In the genomic region with DNA sequence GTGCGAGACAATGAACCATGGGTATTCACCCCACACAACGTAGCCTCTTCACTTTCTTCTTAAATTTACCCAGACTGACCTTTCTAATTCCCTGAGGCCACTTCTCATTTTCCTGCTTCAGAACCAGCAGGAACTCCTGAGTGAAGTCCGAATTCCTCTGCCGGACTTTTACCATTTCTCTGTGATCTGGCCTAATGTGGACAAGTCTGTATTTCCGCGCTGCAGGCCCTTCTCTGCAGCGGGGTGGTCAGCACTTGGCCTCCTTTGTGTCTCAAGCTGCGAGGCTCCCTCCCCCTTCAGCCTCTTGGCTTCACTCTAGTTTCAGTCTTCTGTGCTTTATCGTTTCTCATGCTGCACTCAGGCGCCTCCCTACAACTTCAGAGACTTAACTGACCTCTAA, we compare ENCODE assay signal across 17 cellular contexts. TPM values are rescaled to one million over a fixed set of nuclear protein-coding genes. Genes with fewer than 3 reads are reported as not detected.
DNase-seq lines count a peak whose midpoint lies in the region; ATAC-seq and TF ChIP-seq lines count a peak whose summit lies in the region.
"Had no signal": no experiment of that assay in that cellular context is flagged by ENCODE, and none has a peak within 500 bp of the region (broad histone marks: within the 10 kb centered on the region; RNA-seq: fewer than 3 reads in every experiment).

No MANE protein-coding gene starts in this region.

- no peak overlapping the region for H3K4me3 ChIP-seq in Peyer's patch
- H3K4me3 ChIP-seq: upper lobe of right lung had no signal

- H3K9me3 Mint-ChIP-seq in IgD-negative memory B cell (peaks cover 0 to 2% (median 1%) of the 10 kb centered on the region in 3 donors), brain (peaks cover 3 to 9% (median 8%) of the 10 kb centered on the region in 5 experiments), mesothelial cell of epicardium (peaks cover 10% of the 10 kb centered on the region)
- H3K9me3 Mint-ChIP-seq: activated naive CD4-positive, alpha-beta T cell treated with anti-CD3 and anti-CD28 coated beads, Interleukin-2, amount 50 U/mL, for 72 hours; natural killer cell treated with Interleukin-12 subunit alpha and Interleukin-12 subunit beta and Interleukin-15 and Interleukin-18, amount 100 ng/mL, for 72 hours had no signal

- no peaks in the 10 kb centered on the region for H3K27me3 ChIP-seq in Peyer's patch
- H3K27me3 ChIP-seq: upper lobe of right lung had no signal

- ATAC-seq in GM18868 (IDR thresholded peaks at IDR 0.05; ENCODE audit: unreplicated experiment): no peak
- ATAC-seq: activated naive CD4-positive, alpha-beta T cell treated with anti-CD3 and anti-CD28 coated beads, Interleukin-2, amount 50 U/mL, for 72 hours; HCT116; natural killer cell treated with Interleukin-12 subunit alpha and Interleukin-12 subunit beta and Interleukin-15 and Interleukin-18, amount 100 ng/mL, for 72 hours; upper lobe of right lung had no signal

- H3K27me3 Mint-ChIP-seq in IgD-negative memory B cell (no peaks in the 10 kb centered on the region), brain (peaks cover 5% of the 10 kb centered on the region), mesothelial cell of epicardium (ENCODE audit: low read depth) (no peaks in the 10 kb centered on the region)

- peak overlapping the region; percentile 15 to 89 (median 65) for H3K27ac Mint-ChIP-seq in IgD-negative memory B cell
- H3K27ac Mint-ChIP-seq in brain: peak overlapping the region; percentile 36 to 95 (median 81)
- peak overlapping the region; percentile 75 for H3K27ac Mint-ChIP-seq in mesothelial cell of epicardium
- H3K27ac Mint-ChIP-seq: natural killer cell treated with Interleukin-12 subunit alpha and Interleukin-12 subunit beta and Interleukin-15 and Interleukin-18, amount 100 ng/mL, for 72 hours; T-helper 2 cell treated with Interferon-gamma antibody and Interleukin-4, amounts not matched to agents 5 μg/mL and 100 μg/mL, for 36 hours had no signal

- H3K36me3 ChIP-seq in Peyer's patch: no peaks in the 10 kb centered on the region
- H3K36me3 ChIP-seq: upper lobe of right lung had no signal

- TF ChIP-seq POLR2A in Peyer's patch (IDR thresholded peaks at IDR 0.05): no peak

- peak overlapping the region in 3 of 4 donors; percentile 2 to 82 (median 73) for H3K4me3 Mint-ChIP-seq in IgD-negative memory B cell
- H3K4me3 Mint-ChIP-seq in brain: peak overlapping the region; percentile 6 to 45 (median 17)
- H3K4me3 Mint-ChIP-seq in mesothelial cell of epicardium: no peak overlapping the region
- H3K4me3 Mint-ChIP-seq: natural killer cell treated with Interleukin-12 subunit alpha and Interleukin-12 subunit beta and Interleukin-15 and Interleukin-18, amount 100 ng/mL, for 72 hours; T-helper 2 cell treated with Interferon-gamma antibody and Interleukin-4, amounts not matched to agents 5 μg/mL and 100 μg/mL, for 36 hours had no signal

- H3K36me3 Mint-ChIP-seq in IgD-negative memory B cell (peaks cover 13% of the 10 kb centered on the region), brain (peaks cover 3% of the 10 kb centered on the region), mesothelial cell of epicardium (peaks cover 6% of the 10 kb centered on the region)
- H3K36me3 Mint-ChIP-seq: natural killer cell treated with Interleukin-12 subunit alpha and Interleukin-12 subunit beta and Interleukin-15 and Interleukin-18, amount 100 ng/mL, for 72 hours had no signal

- DNase-seq in EH (ENCODE audit: low read depth) (peak; percentile 22), mesothelial cell of epicardium (ENCODE audit: low spot score in 2 of 2, unreplicated experiment in 2 of 2) (no peak), Peyer's patch (no peak), HuH-7 (ENCODE audit: low spot score) (no peak), NCI-H774 (lab: John Stamatoyannopoulos, UW) (no peak)
- DNase-seq: cortex of kidney, DMS153, kidney, NCI-H1930, upper lobe of right lung had no signal

- H3K4me1 Mint-ChIP-seq in IgD-negative memory B cell (peaks cover 20 to 24% (median 21%) of the 10 kb centered on the region in 3 donors), brain (peaks cover 27% of the 10 kb centered on the region), mesothelial cell of epicardium (peaks cover 11% of the 10 kb centered on the region)

- H3K9me3 ChIP-seq in Peyer's patch: no peaks in the 10 kb centered on the region
- H3K9me3 ChIP-seq: upper lobe of right lung had no signal

- TF ChIP-seq CTCF in brain (conservative IDR thresholded peaks at IDR 0.05): no peak
- TF ChIP-seq CTCF in mesothelial cell of epicardium (IDR thresholded peaks at IDR 0.05; ENCODE audit: unreplicated experiment): no peak
- no peak for TF ChIP-seq CTCF in Peyer's patch (IDR thresholded peaks at IDR 0.05)

- H3K27ac ChIP-seq in Peyer's patch: no peak overlapping the region
- H3K27ac ChIP-seq: upper lobe of right lung had no signal

- H3K4me1 ChIP-seq in Peyer's patch: no peaks in the 10 kb centered on the region
- H3K4me1 ChIP-seq: upper lobe of right lung had no signal

RNA-seq across cellular contexts. Expression of gene CTBS, which starts 9.4 kb away (rescaled TPM):
- polyA plus RNA-seq in IgD-negative memory B cell (28.6 TPM), brain (ENCODE audit: insufficient read depth, low read depth, low replicate concordance) (3.9 TPM)
- total RNA-seq in mesothelial cell of epicardium (11.0 to 11.4 TPM (median 11.1 TPM) in 3 replicates), Peyer's patch (10 to 100 TPM in 3 of 4 donors, 1 to 10 TPM in 1; 5.0 to 18.4 (median 11.4) TPM)
